In genomic region chr18:1026930-1027329, GRCh38 we compare ENCODE assay signal across 3 cellular contexts.
A peak's percentile ranks its signal among the peaks of the same experiment; 100 is the strongest.
TF ChIP-seq lines count a peak whose summit lies in the region.

No MANE protein-coding gene starts in this region.

TF ChIP-seq in SK-N-SH treated with all-trans-retinoic acid at 6 μM for 48 hours, 23 proteins besides CTCF, POLR2A, EP300 and RAD21 (continued from another document):
- peak; percentile 48; the same call in 1 of the 2 replicates for TF ChIP-seq ZNF8 (CRISPR knock-in tag; IDR thresholded peaks at IDR 0.05)
- TF ChIP-seq ZNF70 (CRISPR knock-in tag; IDR thresholded peaks at IDR 0.05): no peak

TF ChIP-seq in SK-N-SH, 30 proteins besides CTCF, POLR2A, EP300 and RAD21 (continued from another document):
- TF ChIP-seq TEAD4 (IDR thresholded peaks at IDR 0.05; ENCODE audit: borderline replicate concordance, insufficient read depth): no peak
- no peak for TF ChIP-seq CHD2 (IDR thresholded peaks at IDR 0.05; ENCODE audit: low read length, partially characterized antibody)
- TF ChIP-seq PBX3 (IDR thresholded peaks at IDR 0.05): no peak
- no peak for TF ChIP-seq SMC3 (IDR thresholded peaks at IDR 0.05; ENCODE audit: low read depth, low read length)
- no peak for TF ChIP-seq ELF1 (IDR thresholded peaks at IDR 0.05)
- no peak for TF ChIP-seq JUND (IDR thresholded peaks at IDR 0.05)
- no peak for TF ChIP-seq USF1 (IDR thresholded peaks at IDR 0.05; ENCODE audit: borderline replicate concordance, low read depth)
- TF ChIP-seq MAX (IDR thresholded peaks at IDR 0.05; ENCODE audit: low read depth): no peak
- no peak for TF ChIP-seq EZH2phosphoT487 (IDR thresholded peaks at IDR 0.05; ENCODE audit: borderline replicate concordance, low read depth)
- no peak for TF ChIP-seq FOXM1 (IDR thresholded peaks at IDR 0.05; ENCODE audit: low read depth)
- no peak for TF ChIP-seq RCOR1 (IDR thresholded peaks at IDR 0.05; ENCODE audit: low read length)
- TF ChIP-seq TCF12 (IDR thresholded peaks at IDR 0.05): no peak
- TF ChIP-seq FOXJ3 (CRISPR knock-in tag; IDR thresholded peaks at IDR 0.05): no peak
- TF ChIP-seq FOSL2 (IDR thresholded peaks at IDR 0.05; ENCODE audit: borderline replicate concordance, low read depth): no peak
- TF ChIP-seq MXI1 (IDR thresholded peaks at IDR 0.05; ENCODE audit: low read depth, low read length): no peak
- TF ChIP-seq RXRA (IDR thresholded peaks at IDR 0.05; ENCODE audit: borderline replicate concordance, low read depth): no peak

TF ChIP-seq in K562, 482 proteins besides CTCF, POLR2A, EP300 and RAD21 (continued from another document):
- TF ChIP-seq ZNF146 (CRISPR knock-in tag; IDR thresholded peaks at IDR 0.05; ENCODE audit: unreplicated experiment): peak; percentile 92
